25 cellular contexts compared by ENCODE assay signal in the genomic region with DNA sequence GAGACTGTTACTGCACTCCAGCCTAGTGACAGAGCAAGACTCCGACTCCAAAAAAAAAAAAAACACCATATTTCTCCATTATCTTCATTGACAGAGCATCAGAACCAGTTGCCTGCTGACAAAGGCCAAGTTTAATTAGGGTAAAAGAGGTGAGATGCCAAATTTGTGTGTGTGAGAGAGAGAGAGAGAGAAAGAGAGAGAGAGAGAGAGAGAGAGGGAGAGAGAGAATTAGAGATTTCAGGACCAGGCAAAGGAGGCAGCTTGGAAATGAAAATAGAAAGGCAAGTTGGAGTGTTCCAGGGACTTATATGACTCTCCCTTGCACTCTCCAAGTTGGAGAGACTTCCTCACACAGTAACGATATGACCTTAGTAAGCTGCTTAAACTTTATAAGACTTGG. TPM values are rescaled to one million over a fixed set of nuclear protein-coding genes. Genes with fewer than 3 reads are reported as not detected.
DNase-seq lines count a peak whose midpoint lies in the region; ATAC-seq and TF ChIP-seq lines count a peak whose summit lies in the region.
"Had no signal": no experiment of that assay in that cellular context is flagged by ENCODE, and none has a peak within 500 bp of the region (broad histone marks: within the 10 kb centered on the region; RNA-seq: fewer than 3 reads in every experiment).

No MANE protein-coding gene starts in this region.

- H3K27me3 ChIP-seq in RWPE2 (ENCODE audit: insufficient read depth, poor library complexity, severe bottlenecking) = no peaks in the 10 kb centered on the region
- H3K27me3 ChIP-seq: SJCRH30 had no signal

- CTCF ChIA-PET in HEK293 (lab: Yijun Ruan, JAX) = interaction anchor here (0.7 kb wide), 1 partner anchor 668 kb away, joined by 5 read pairs; no protein-coding TSS in a partner anchor

- no peaks in the 10 kb centered on the region for H3K4me1 ChIP-seq in HEK293 (ENCODE audit: control insufficient read depth, insufficient read depth, low read length)
- H3K4me1 ChIP-seq in RWPE2 (ENCODE audit: insufficient read depth, poor library complexity, severe bottlenecking) = peaks cover 32% of the 10 kb centered on the region
- H3K4me1 ChIP-seq: Caco-2, SJCRH30 had no signal

- no peaks in the 10 kb centered on the region for H3K4me1 Mint-ChIP-seq in mesothelial cell of epicardium
- H3K4me1 Mint-ChIP-seq: B cell had no signal

- H3K4me3 ChIP-seq in HEK293 (ENCODE audit: low read depth, low read length) (no peak overlapping the region), RWPE2 (ENCODE audit: severe bottlenecking) (no peak overlapping the region)
- H3K4me3 ChIP-seq: GM12878, SJCRH30 had no signal

- DNase-seq in RWPE2 (ENCODE audit: low spot score) (no peak), epithelial cell of prostate (ENCODE audit: low read depth, low spot score) (no peak), mesothelial cell of epicardium (ENCODE audit: low spot score in 2 of 2, unreplicated experiment in 2 of 2) (no peak), cerebellar cortex (ENCODE audit: low spot score) (no peak)
- no peak for DNase-seq in stimulated activated CD8-positive, alpha-beta memory T cell treated with anti-CD3 and anti-CD28 coated beads, Interleukin-4, amount 100 ng/mL, for 48 hours
- DNase-seq: Caco-2; CD8-positive, alpha-beta T cell; GDM1; KBM-7; MM.1S; NCI-H1048; NCI-H1417; NCI-H1694; NCI-H2029 treated with DMSO at 0.1 percent for 48 hours; NCI-H345; NCI-H524 treated with DMSO at 0.1 percent for 48 hours; NCI-H774; SJCRH30 had no signal

- H3K4me3 Mint-ChIP-seq in mesothelial cell of epicardium = no peak overlapping the region
- H3K4me3 Mint-ChIP-seq: B cell; CD8-positive, alpha-beta T cell had no signal

- peaks cover 5% of the 10 kb centered on the region for H3K36me3 Mint-ChIP-seq in mesothelial cell of epicardium

- H3K27ac Mint-ChIP-seq in mesothelial cell of epicardium = peak overlapping the region; percentile 5
- H3K27ac Mint-ChIP-seq: B cell; CD8-positive, alpha-beta T cell had no signal

- no peaks in the 10 kb centered on the region for H3K36me3 ChIP-seq in HEK293 (ENCODE audit: control insufficient read depth in 2 of 2, insufficient read depth in 1 of 2, low read length in 2 of 2)
- H3K36me3 ChIP-seq in RWPE2 (ENCODE audit: low read depth) = no peaks in the 10 kb centered on the region
- H3K36me3 ChIP-seq: SJCRH30 had no signal

- no peaks in the 10 kb centered on the region for H3K27me3 Mint-ChIP-seq in mesothelial cell of epicardium (ENCODE audit: low read depth)
- H3K27me3 Mint-ChIP-seq: B cell had no signal

- H3K27ac ChIP-seq in HEK293 (ENCODE audit: extremely low read depth, low read depth, low read length) (no peak overlapping the region), RWPE2 (ENCODE audit: poor library complexity, severe bottlenecking) (peak overlapping the region; percentile 95), epithelial cell of prostate (peak overlapping the region; percentile 100)
- H3K27ac ChIP-seq: C4-2B, SJCRH30 had no signal

- H3K9me3 ChIP-seq in HEK293 (ENCODE audit: control insufficient read depth, insufficient read depth, low read depth, low read length) (no peaks in the 10 kb centered on the region), RWPE2 (ENCODE audit: severe bottlenecking) (no peaks in the 10 kb centered on the region)
- H3K9me3 ChIP-seq: Caco-2, SJCRH30 had no signal

- TF ChIP-seq CTCF in HEK293 (tag by site-specific recombination; IDR thresholded peaks at IDR 0.05) (no peak), RWPE2 (IDR thresholded peaks at IDR 0.05; ENCODE audit: poor library complexity, severe bottlenecking) (no peak), mesothelial cell of epicardium (IDR thresholded peaks at IDR 0.05; ENCODE audit: unreplicated experiment) (no peak)

- POLR2A ChIA-PET in HEK293 (lab: Yijun Ruan, JAX) = no interaction called here

- peaks cover 11% of the 10 kb centered on the region for H3K9me3 Mint-ChIP-seq in mesothelial cell of epicardium

- ATAC-seq in RWPE2 (ENCODE audit: low read depth) (no peak), GM21528 (IDR thresholded peaks at IDR 0.05; ENCODE audit: low FRiP score, unreplicated experiment) (no peak)
- ATAC-seq: CD8-positive, alpha-beta T cell; GM12878; HCT116; Right ventricle myocardium inferior had no signal

TF ChIP-seq in HEK293, 187 proteins besides CTCF, POLR2A, EP300 and RAD21:
- TF ChIP-seq ZNF596 (tag by site-specific recombination; IDR thresholded peaks at IDR 0.05) (peak; percentile 95), ZNF670 (tag by site-specific recombination; IDR thresholded peaks at IDR 0.05; ENCODE audit: low read depth) (no peak)
TF ChIP-seq in HEK293: peak in this region for 1.

RNA-seq across cellular contexts. Expression of gene UAP1, which starts 24.3 kb away (rescaled TPM):
- total RNA-seq in mesothelial cell of epicardium = 29.4 to 31.0 TPM (median 30.4 TPM) in 3 replicates

RNA-seq across cellular contexts. Expression of gene UHMK1, which starts 39.6 kb away (rescaled TPM):
- total RNA-seq in mesothelial cell of epicardium = 22.4 to 23.6 TPM (median 23.3 TPM) in 3 replicates
